In genomic region chr6:81380718-81381338, GRCh38 we compare ENCODE assay signal across 35 cellular contexts.
"Had no signal": no experiment of that assay in that cellular context is flagged by ENCODE, and none has a peak within 500 bp of the region (broad histone marks: within the 10 kb centered on the region; RNA-seq: fewer than 3 reads in every experiment).

No MANE protein-coding gene starts in this region.

- H3K9me3 Mint-ChIP-seq: activated CD4-positive, alpha-beta memory T cell treated with anti-CD3 and anti-CD28 coated beads for 36 hours; activated CD4-positive, alpha-beta T cell treated with anti-CD3 and anti-CD28 coated beads, Interleukin-2, amount 10 ng/mL, durations not matched to agents 24 days and 14 days; activated naive CD4-positive, alpha-beta T cell treated with anti-CD3 and anti-CD28 coated beads, Interleukin-2, amount 10 ng/mL, durations not matched to agents 7 days and 5 days; activated naive CD8-positive, alpha-beta T cell treated with anti-CD3 and anti-CD28 coated beads, Interleukin-2, amount 50 U/mL, for 24 hours; activated T-cell treated with anti-CD3 and anti-CD28 coated beads, Interleukin-2, amount 50 U/mL, for 4 hours; activated T-helper 2 cell treated with anti-CD3 and anti-CD28 coated beads, Interferon-gamma antibody, Interleukin-2, Interleukin-4, amounts not matched to agents 10 μg/mL and 5 μg/mL and 100 μg/mL, durations not matched to agents 14 hours and 24 hours and 36 hours; brain had no signal

- H3K36me3 ChIP-seq: ascending aorta, cardiac muscle cell had no signal

- H3K4me3 ChIP-seq: ascending aorta, cardiac muscle cell had no signal

- H3K9me3 ChIP-seq: ascending aorta had no signal

- H3K27me3 ChIP-seq: ascending aorta had no signal

- H3K27me3 Mint-ChIP-seq: activated B cell treated with CpG ODN at 0.5 μM for 24 hours; activated CD4-positive, alpha-beta memory T cell treated with anti-CD3 and anti-CD28 coated beads for 36 hours; activated CD4-positive, alpha-beta T cell treated with anti-CD3 and anti-CD28 coated beads, Interleukin-2, amount 10 ng/mL, durations not matched to agents 24 days and 14 days; activated CD8-positive, alpha-beta T cell treated with anti-CD3 and anti-CD28 coated beads for 36 hours; activated naive CD4-positive, alpha-beta T cell treated with anti-CD3 and anti-CD28 coated beads, Interleukin-2, amount 10 ng/mL, durations not matched to agents 7 days and 5 days; activated naive CD4-positive, alpha-beta T cell treated with anti-CD3 and anti-CD28 coated beads, Interleukin-2, amount 50 U/mL, for 24 hours; activated naive CD8-positive, alpha-beta T cell; activated naive CD8-positive, alpha-beta T cell treated with anti-CD3 and anti-CD28 coated beads, Interleukin-2, amount 10 ng/mL, durations not matched to agents 7 days and 5 days; activated naive CD8-positive, alpha-beta T cell treated with anti-CD3 and anti-CD28 coated beads, Interleukin-2, amount 50 U/mL, for 24 hours; brain; central memory CD8-positive, alpha-beta T cell had no signal

- H3K27ac Mint-ChIP-seq: activated B cell treated with CpG ODN at 0.5 μM for 24 hours; activated CD4-positive, alpha-beta memory T cell treated with anti-CD3 and anti-CD28 coated beads for 36 hours; activated CD4-positive, alpha-beta T cell treated with anti-CD3 and anti-CD28 coated beads, Interleukin-2, amount 10 ng/mL, durations not matched to agents 24 days and 14 days; activated CD8-positive, alpha-beta T cell treated with anti-CD3 and anti-CD28 coated beads for 36 hours; activated naive CD4-positive, alpha-beta T cell treated with anti-CD3 and anti-CD28 coated beads, Interleukin-2, amount 10 ng/mL, durations not matched to agents 7 days and 5 days; activated naive CD4-positive, alpha-beta T cell treated with anti-CD3 and anti-CD28 coated beads, Interleukin-2, amount 50 U/mL, for 24 hours; activated naive CD8-positive, alpha-beta T cell; activated naive CD8-positive, alpha-beta T cell treated with anti-CD3 and anti-CD28 coated beads, Interleukin-2, amount 10 ng/mL, durations not matched to agents 7 days and 5 days; activated naive CD8-positive, alpha-beta T cell treated with anti-CD3 and anti-CD28 coated beads, Interleukin-2, amount 50 U/mL, for 24 hours; activated T-helper 2 cell treated with anti-CD3 and anti-CD28 coated beads, Interferon-gamma antibody, Interleukin-2, Interleukin-4, amounts not matched to agents 10 μg/mL and 5 μg/mL and 100 μg/mL, durations not matched to agents 14 hours and 24 hours and 36 hours; brain; T-helper 1 cell treated with Interleukin-12 subunit alpha and Interleukin-12 subunit beta and Interleukin-4 antibody, amounts not matched to agents 30 μg/mL and 1 μg/mL, for 36 hours; T-helper 2 cell treated with Interferon-gamma antibody and Interleukin-4, amounts not matched to agents 5 μg/mL and 100 μg/mL, for 36 hours had no signal

- ATAC-seq: activated CD8-positive, alpha-beta T cell treated with anti-CD3 and anti-CD28 coated beads for 36 hours; activated naive CD8-positive, alpha-beta T cell treated with anti-CD3 and anti-CD28 coated beads, Interleukin-2, amount 50 U/mL, for 24 hours; activated T-cell treated with anti-CD3 and anti-CD28 coated beads, Interleukin-2, amount 50 U/mL, for 4 hours had no signal

- H3K4me1 Mint-ChIP-seq: activated B cell treated with CpG ODN at 0.5 μM for 24 hours; activated CD4-positive, alpha-beta T cell treated with anti-CD3 and anti-CD28 coated beads, Interleukin-2, amount 10 ng/mL, durations not matched to agents 24 days and 14 days; activated naive CD4-positive, alpha-beta T cell treated with anti-CD3 and anti-CD28 coated beads, Interleukin-2, amount 10 ng/mL, durations not matched to agents 7 days and 5 days; activated naive CD4-positive, alpha-beta T cell treated with anti-CD3 and anti-CD28 coated beads, Interleukin-2, amount 50 U/mL, for 24 hours; activated naive CD8-positive, alpha-beta T cell treated with anti-CD3 and anti-CD28 coated beads, Interleukin-2, amount 10 ng/mL, durations not matched to agents 7 days and 5 days; activated naive CD8-positive, alpha-beta T cell treated with anti-CD3 and anti-CD28 coated beads, Interleukin-2, amount 50 U/mL, for 24 hours; brain; central memory CD8-positive, alpha-beta T cell had no signal

- H3K36me3 Mint-ChIP-seq: activated CD4-positive, alpha-beta memory T cell treated with anti-CD3 and anti-CD28 coated beads for 36 hours; activated naive CD4-positive, alpha-beta T cell treated with anti-CD3 and anti-CD28 coated beads, Interleukin-2, amount 10 ng/mL, durations not matched to agents 7 days and 5 days; activated naive CD4-positive, alpha-beta T cell treated with anti-CD3 and anti-CD28 coated beads, Interleukin-2, amount 50 U/mL, for 24 hours; activated naive CD8-positive, alpha-beta T cell; activated naive CD8-positive, alpha-beta T cell treated with anti-CD3 and anti-CD28 coated beads, Interleukin-2, amount 10 ng/mL, durations not matched to agents 7 days and 5 days; brain had no signal

- H3K4me3 Mint-ChIP-seq: activated B cell treated with CpG ODN at 0.5 μM for 24 hours; activated CD4-positive, alpha-beta memory T cell treated with anti-CD3 and anti-CD28 coated beads for 36 hours; activated CD4-positive, alpha-beta T cell treated with anti-CD3 and anti-CD28 coated beads, Interleukin-2, amount 10 ng/mL, durations not matched to agents 24 days and 14 days; activated CD8-positive, alpha-beta T cell treated with anti-CD3 and anti-CD28 coated beads for 36 hours; activated naive CD4-positive, alpha-beta T cell treated with anti-CD3 and anti-CD28 coated beads, Interleukin-2, amount 10 ng/mL, durations not matched to agents 7 days and 5 days; activated naive CD4-positive, alpha-beta T cell treated with anti-CD3 and anti-CD28 coated beads, Interleukin-2, amount 50 U/mL, for 24 hours; activated naive CD8-positive, alpha-beta T cell; activated naive CD8-positive, alpha-beta T cell treated with anti-CD3 and anti-CD28 coated beads, Interleukin-2, amount 10 ng/mL, durations not matched to agents 7 days and 5 days; activated naive CD8-positive, alpha-beta T cell treated with anti-CD3 and anti-CD28 coated beads, Interleukin-2, amount 50 U/mL, for 24 hours; activated T-cell treated with anti-CD3 and anti-CD28 coated beads, Interleukin-2, amount 50 U/mL, for 4 hours; brain; central memory CD8-positive, alpha-beta T cell; T-helper 1 cell treated with Interleukin-12 subunit alpha and Interleukin-12 subunit beta and Interleukin-4 antibody, amounts not matched to agents 30 μg/mL and 1 μg/mL, for 36 hours; T-helper 2 cell treated with Interferon-gamma antibody and Interleukin-4, amounts not matched to agents 5 μg/mL and 100 μg/mL, for 36 hours had no signal

- H3K27ac ChIP-seq: ascending aorta, cardiac muscle cell, VCaP had no signal

- DNase-seq: activated B cell treated with CpG ODN at 0.5 μM for 24 hours; activated CD4-positive, alpha-beta memory T cell treated with anti-CD3 and anti-CD28 coated beads for 36 hours; activated CD4-positive, alpha-beta T cell treated with anti-CD3 and anti-CD28 coated beads for 4 hours; activated CD4-positive, alpha-beta T cell treated with anti-CD3 and anti-CD28 coated beads, Interleukin-2, amount 10 ng/mL, durations not matched to agents 24 days and 14 days; activated CD4-positive, alpha-beta T cell treated with anti-CD3 and anti-CD28 coated beads, Interleukin-2, amount 50 U/mL, for 1 hour; activated CD4-positive, alpha-beta T cell treated with anti-CD3 and anti-CD28 coated beads, Interleukin-2, amount 50 U/mL, for 4 hours; activated CD4-positive, CD25-positive, alpha-beta regulatory T cell treated with anti-CD3 and anti-CD28 coated beads, Interleukin-2, amount 50 U/mL, for 72 hours; activated CD8-positive, alpha-beta memory T cell treated with anti-CD3 and anti-CD28 coated beads, Interleukin-2, amount 50 U/mL, for 4 hours; activated CD8-positive, alpha-beta T cell treated with anti-CD3 and anti-CD28 coated beads for 36 hours; activated effector memory CD4-positive, alpha-beta T cell treated with Interleukin-2 at 50 U/mL for 16 hours; activated gamma-delta T cell; activated naive CD4-positive, alpha-beta T cell treated with anti-CD3 and anti-CD28 coated beads, Interleukin-2, amount 10 ng/mL, durations not matched to agents 7 days and 5 days; activated naive CD4-positive, alpha-beta T cell treated with Interleukin-2 at 50 U/mL for 16 hours; activated naive CD8-positive, alpha-beta T cell treated with anti-CD3 and anti-CD28 coated beads, Interleukin-2, amount 10 ng/mL, durations not matched to agents 7 days and 5 days; activated naive CD8-positive, alpha-beta T cell treated with anti-CD3 and anti-CD28 coated beads, Interleukin-2, amount 50 U/mL, for 24 hours; activated T-cell treated with anti-CD3 and anti-CD28 coated beads for 4 hours; activated T-cell treated with anti-CD3 and anti-CD28 coated beads, Interleukin-2, amount 50 U/mL, for 1 hour; activated T-cell treated with anti-CD3 and anti-CD28 coated beads, Interleukin-2, amount 50 U/mL, for 4 hours; amygdala; anterior cingulate cortex; caudate nucleus; cerebellar nuclear complex; T-helper 1 cell; T-helper 2 cell; T-helper 9 cell had no signal

- H3K4me1 ChIP-seq: ascending aorta had no signal
